27 cellular contexts compared by ENCODE assay signal in the genomic region with DNA sequence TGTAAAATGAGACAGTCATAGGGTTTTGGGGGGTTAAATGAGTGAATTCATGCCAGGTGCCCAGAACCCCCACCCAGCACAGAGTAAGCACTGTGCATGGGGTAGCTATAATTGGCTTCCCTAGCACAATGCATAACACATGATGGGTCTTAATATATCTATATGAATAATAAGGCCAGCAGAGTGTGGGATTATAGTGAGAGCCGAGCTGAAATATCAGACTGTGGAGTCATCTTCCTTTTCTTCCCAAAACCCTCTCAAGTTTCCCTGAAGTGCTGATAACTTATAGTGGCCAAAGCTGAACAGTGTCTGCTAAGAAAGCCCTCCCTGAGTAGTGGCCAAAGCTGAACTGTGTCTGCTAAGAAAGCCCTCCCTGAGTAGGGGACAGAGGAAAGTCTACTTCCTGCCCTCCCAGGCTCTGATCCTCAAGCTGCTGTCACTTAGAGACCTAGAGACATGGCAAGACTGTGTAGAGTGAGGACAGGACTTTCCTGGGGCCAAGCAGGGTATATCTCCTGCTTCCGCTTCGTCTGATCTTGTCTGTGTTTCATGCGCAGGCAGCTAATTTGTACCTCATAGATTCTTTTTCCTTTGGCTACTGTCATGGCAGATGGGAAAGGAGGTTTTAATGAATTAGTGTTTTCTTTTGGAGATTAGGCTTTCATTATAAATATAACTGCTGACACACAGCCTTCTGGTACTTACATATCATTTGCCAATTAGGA.
DNase-seq lines count a peak whose midpoint lies in the region; ATAC-seq, FAIRE-seq and TF ChIP-seq lines count a peak whose summit lies in the region.
"Had no signal": no experiment of that assay in that cellular context is flagged by ENCODE, and none has a peak within 500 bp of the region (broad histone marks: within the 10 kb centered on the region; RNA-seq: fewer than 3 reads in every experiment).

No MANE protein-coding gene starts in this region.

- DNase-seq in cardiac muscle cell (ENCODE audit: low read depth in 1 of 2, low spot score in 1 of 2) = peak; percentile 29 to 45
- no peak for DNase-seq in cardiac septum (ENCODE audit: low spot score)
- DNase-seq in K562 (ENCODE audit: extremely low read depth in 1 of 4, low spot score in 3 of 4) = no peak
- DNase-seq in myocyte (ENCODE audit: low read depth) = peak; percentile 67
- DNase-seq in effector memory CD4-positive, alpha-beta T cell = no peak
- no peak for DNase-seq in activated CD8-positive, alpha-beta T cell treated with anti-CD3 and anti-CD28 coated beads for 36 hours
- DNase-seq in breast epithelium (ENCODE audit: low spot score in 2 of 2) = no peak
- DNase-seq: 8988T; activated CD4-positive, alpha-beta T cell treated with anti-CD3 and anti-CD28 coated beads for 36 hours; adrenal gland; cerebellar nuclear complex; effector CD8-positive, alpha-beta T cell; esophagus squamous epithelium; GOT3; left cardiac atrium; NCI-H1105 treated with DMSO at 0.1 percent for 48 hours; NCI-H2107; NCI-H526; spleen; stimulated activated CD4-positive, alpha-beta T cell treated with anti-CD3 and anti-CD28 coated beads, Interleukin-4, amount 100 ng/mL, for 24 hours; stomach had no signal

- TF ChIP-seq CTCF in cardiac muscle cell (IDR thresholded peaks at IDR 0.05; ENCODE audit: low read depth, low read length) (no peak), K562 (IDR thresholded peaks at IDR 0.05 in 2 of 3, conservative IDR thresholded peaks at IDR 0.05 in 1 of 3; ENCODE audit: insufficient read depth in 2 of 3, low read depth in 1 of 3, low read length in 3 of 3) (no peak), breast epithelium (IDR thresholded peaks at IDR 0.05) (no peak)
- no peak for TF ChIP-seq CTCF in activated CD8-positive, alpha-beta T cell treated with anti-CD3 and anti-CD28 coated beads for 36 hours (IDR thresholded peaks at IDR 0.05)

- H3K9ac ChIP-seq in K562 (ENCODE audit: insufficient read depth in 1 of 2, low read depth in 2 of 2, low read length in 2 of 2) = no peak overlapping the region

- intact Hi-C loops in cardiac septum (cut with DNase I) (loop anchor here (2.0 kb wide), 1 partner anchor 76 kb away; no protein-coding TSS in a partner anchor), K562 (cut with micrococcal nuclease) (no loop called here), breast epithelium (cut with DNase I; ENCODE audit: low total_unique reads) (no loop called here)
- intact Hi-C loops in activated CD8-positive, alpha-beta T cell treated with anti-CD3 and anti-CD28 coated beads for 36 hours (cut with micrococcal nuclease) = no loop called here

- no peaks in the 10 kb centered on the region for H3K79me2 ChIP-seq in K562 (ENCODE audit: control insufficient read depth, insufficient read depth, low read length)

- H3K4me2 ChIP-seq in K562 (ENCODE audit: insufficient read depth, low read length) = no peak overlapping the region

- TF ChIP-seq RAD21 in K562 (CRISPR knock-in tag; conservative IDR thresholded peaks at IDR 0.05 in 1 of 2, IDR thresholded peaks at IDR 0.05 in 1 of 2) = no peak

- no peaks in the 10 kb centered on the region for H3K4me1 Mint-ChIP-seq in activated CD8-positive, alpha-beta T cell treated with anti-CD3 and anti-CD28 coated beads for 36 hours (ENCODE audit: low read depth)
- H3K4me1 Mint-ChIP-seq: activated CD4-positive, alpha-beta T cell treated with anti-CD3 and anti-CD28 coated beads for 36 hours; activated CD8-positive, alpha-beta memory T cell treated with anti-CD3 and anti-CD28 coated beads, Interleukin-2, amount 10 ng/mL, durations not matched to agents 7 days and 5 days; activated T-helper 17 cell treated with anti-CD3 and anti-CD28 coated beads, Interleukin-2, amount 50 U/mL, for 72 hours; neural crest cell had no signal

- no peak for TF ChIP-seq EP300 in K562 (IDR thresholded peaks at IDR 0.05; ENCODE audit: low read length)

- H4K20me1 ChIP-seq in K562 (replicated peaks; ENCODE audit: control insufficient read depth, insufficient read depth, low read length) = no peaks in the 10 kb centered on the region

- TF ChIP-seq POLR2A in K562 (conservative IDR thresholded peaks at IDR 0.05) = no peak
- no peak for TF ChIP-seq POLR2A in breast epithelium (IDR thresholded peaks at IDR 0.05)

- 2% methylated on average over 4 of the region's 4 CpGs for WGBS in K562 (ENCODE audit: insufficient coverage, low coverage, missing lambda C conversion rate)

- H3K27me3 ChIP-seq in cardiac muscle cell (no peaks in the 10 kb centered on the region), K562 (ENCODE audit: control insufficient read depth in 2 of 2, insufficient read depth in 2 of 2, low read length in 2 of 2) (no peaks in the 10 kb centered on the region; a peak in 1 of 5 replicates), breast epithelium (no peaks in the 10 kb centered on the region)
- no peaks in the 10 kb centered on the region for H3K27me3 ChIP-seq in effector memory CD4-positive, alpha-beta T cell (replicated peaks; ENCODE audit: control insufficient read depth, insufficient read depth, low read length, poor library complexity, severe bottlenecking)
- H3K27me3 ChIP-seq: adrenal gland, BE2C, esophagus squamous epithelium, stomach had no signal

- H2AFZ ChIP-seq in K562 (ENCODE audit: low read depth, low read length) = no peak overlapping the region

- no peak overlapping the region for H3K27ac Mint-ChIP-seq in activated CD8-positive, alpha-beta T cell treated with anti-CD3 and anti-CD28 coated beads for 36 hours
- H3K27ac Mint-ChIP-seq: activated CD4-positive, alpha-beta T cell treated with anti-CD3 and anti-CD28 coated beads for 36 hours; activated CD8-positive, alpha-beta memory T cell treated with anti-CD3 and anti-CD28 coated beads, Interleukin-2, amount 10 ng/mL, durations not matched to agents 7 days and 5 days; activated T-helper 17 cell treated with anti-CD3 and anti-CD28 coated beads, Interleukin-2, amount 50 U/mL, for 72 hours had no signal

- FAIRE-seq in K562 (lab: Jason Lieb, UNC) = no peak
- FAIRE-seq: TTC549 had no signal

- H3K4me3 ChIP-seq in cardiac muscle cell (no peak overlapping the region), K562 (no peak overlapping the region), breast epithelium (no peak overlapping the region)
- no peak overlapping the region for H3K4me3 ChIP-seq in effector memory CD4-positive, alpha-beta T cell (ENCODE audit: insufficient read depth, low read depth, low read length, poor library complexity, severe bottlenecking)
- H3K4me3 ChIP-seq: adrenal gland, esophagus squamous epithelium, spleen, stomach had no signal

- CTCF ChIA-PET in K562 (lab: Yijun Ruan, JAX; ENCODE audit: low intra/inter-chr PET ratio) = no interaction called here
- CTCF ChIA-PET in activated CD8-positive, alpha-beta T cell treated with anti-CD3 and anti-CD28 coated beads for 36 hours (lab: Charles Lee) = interaction anchor here (1.2 kb wide), 1 partner anchor 19 kb away, joined by 3 read pairs; no protein-coding TSS in a partner anchor

- no peaks in the 10 kb centered on the region for H3K9me1 ChIP-seq in K562 (ENCODE audit: control insufficient read depth, insufficient read depth, low read length)

- no TSS peak for BruUV-seq in K562 (replicated peaks; lab: Mats Ljungman, UMichigan)

- H3K9me3 ChIP-seq in cardiac muscle cell (ENCODE audit: low read depth) (no peaks in the 10 kb centered on the region), K562 (replicated peaks; ENCODE audit: control insufficient read depth, insufficient read depth, low read depth, low read length) (no peaks in the 10 kb centered on the region), breast epithelium (peaks cover 0 to 28% of the 10 kb centered on the region in 2 donors)
- H3K9me3 ChIP-seq in effector memory CD4-positive, alpha-beta T cell (ENCODE audit: control insufficient read depth, low read length) = no peaks in the 10 kb centered on the region
- H3K9me3 ChIP-seq: adrenal gland, BE2C had no signal

- H3K27me3 Mint-ChIP-seq in activated CD8-positive, alpha-beta T cell treated with anti-CD3 and anti-CD28 coated beads for 36 hours = peaks cover 5% of the 10 kb centered on the region
- H3K27me3 Mint-ChIP-seq: activated CD8-positive, alpha-beta memory T cell treated with anti-CD3 and anti-CD28 coated beads, Interleukin-2, amount 10 ng/mL, durations not matched to agents 7 days and 5 days had no signal

- H3K36me3 ChIP-seq in cardiac muscle cell (no peaks in the 10 kb centered on the region), K562 (ENCODE audit: control insufficient read depth, insufficient read depth, low read length) (no peaks in the 10 kb centered on the region), breast epithelium (no peaks in the 10 kb centered on the region)
- no peaks in the 10 kb centered on the region for H3K36me3 ChIP-seq in effector memory CD4-positive, alpha-beta T cell (ENCODE audit: control insufficient read depth, insufficient read depth, low read length)
- H3K36me3 ChIP-seq: adrenal gland, BE2C, esophagus squamous epithelium, spleen, stomach had no signal

- in situ Hi-C loops in K562 (cut with MboI) = no loop called here

- POLR2A ChIA-PET in K562 (lab: Yijun Ruan, JAX) = no interaction called here
- POLR2A ChIA-PET in activated CD8-positive, alpha-beta T cell treated with anti-CD3 and anti-CD28 coated beads for 36 hours (lab: Charles Lee) = no interaction called here

- peak; percentile 39 for ATAC-seq in K562
- ATAC-seq in GM21360 (IDR thresholded peaks at IDR 0.05; ENCODE audit: unreplicated experiment) = no peak
- no peak for ATAC-seq in activated CD8-positive, alpha-beta T cell treated with anti-CD3 and anti-CD28 coated beads for 36 hours
- ATAC-seq: activated CD4-positive, alpha-beta T cell treated with anti-CD3 and anti-CD28 coated beads for 36 hours; activated CD8-positive, alpha-beta memory T cell treated with anti-CD3 and anti-CD28 coated beads, Interleukin-2, amount 10 ng/mL, durations not matched to agents 7 days and 5 days; activated T-helper 17 cell treated with anti-CD3 and anti-CD28 coated beads, Interleukin-2, amount 50 U/mL, for 72 hours had no signal

- H3K4me1 ChIP-seq in cardiac muscle cell (ENCODE audit: low read depth) (peaks cover 64% of the 10 kb centered on the region), K562 (replicated peaks in 1 of 2; ENCODE audit: control insufficient read depth in 2 of 2, insufficient read depth in 2 of 2, low read length in 2 of 2) (no peaks in the 10 kb centered on the region), breast epithelium (no peaks in the 10 kb centered on the region)
- no peaks in the 10 kb centered on the region for H3K4me1 ChIP-seq in effector memory CD4-positive, alpha-beta T cell (ENCODE audit: control insufficient read depth, insufficient read depth, low read length, poor library complexity, severe bottlenecking)
- H3K4me1 ChIP-seq: BE2C, spleen, stomach had no signal

- no peak overlapping the region for H3K4me3 Mint-ChIP-seq in activated CD8-positive, alpha-beta T cell treated with anti-CD3 and anti-CD28 coated beads for 36 hours
- H3K4me3 Mint-ChIP-seq: activated CD4-positive, alpha-beta T cell treated with anti-CD3 and anti-CD28 coated beads for 36 hours; activated CD8-positive, alpha-beta memory T cell treated with anti-CD3 and anti-CD28 coated beads, Interleukin-2, amount 10 ng/mL, durations not matched to agents 7 days and 5 days; activated T-helper 17 cell treated with anti-CD3 and anti-CD28 coated beads, Interleukin-2, amount 50 U/mL, for 72 hours; neural crest cell had no signal

- H3K36me3 Mint-ChIP-seq in activated CD8-positive, alpha-beta T cell treated with anti-CD3 and anti-CD28 coated beads for 36 hours (ENCODE audit: low read depth) = no peaks in the 10 kb centered on the region
- H3K36me3 Mint-ChIP-seq: activated CD8-positive, alpha-beta memory T cell treated with anti-CD3 and anti-CD28 coated beads, Interleukin-2, amount 10 ng/mL, durations not matched to agents 7 days and 5 days had no signal

- peak overlapping the region; percentile 85 for H3K27ac ChIP-seq in cardiac muscle cell
- H3K27ac ChIP-seq in K562 (ENCODE audit: extremely low read depth, low read depth, low read length) = no peak overlapping the region
- H3K27ac ChIP-seq in effector memory CD4-positive, alpha-beta T cell (ENCODE audit: insufficient read depth, low read length, poor library complexity, severe bottlenecking) = no peak overlapping the region
- H3K27ac ChIP-seq in breast epithelium = no peak overlapping the region
- H3K27ac ChIP-seq: adrenal gland, esophagus squamous epithelium, spleen, stomach had no signal

- peaks cover 4% of the 10 kb centered on the region for H3K9me3 Mint-ChIP-seq in activated CD8-positive, alpha-beta T cell treated with anti-CD3 and anti-CD28 coated beads for 36 hours

Comparison
In these comparisons a context has a peak if more than half of its experiments do, and no peak if none do; other contexts are left out.
1. DNase-seq: peak in cardiac muscle cell (2 of 2) and myocyte (single experiment); none in cardiac septum (single experiment), K562 (0 of 4), effector memory CD4-positive, alpha-beta T cell (0 of 3), activated CD8-positive, alpha-beta T cell treated with anti-CD3 and anti-CD28 coated beads for 36 hours (single experiment) and breast epithelium (0 of 2).